8 cellular contexts compared by ENCODE assay signal in genomic region chr3:58305882-58306661, GRCh38. TPM values are rescaled to one million over a fixed set of nuclear protein-coding genes. Genes with fewer than 3 reads are reported as not detected.
DNase-seq lines count a peak whose midpoint lies in the region; ATAC-seq and TF ChIP-seq lines count a peak whose summit lies in the region.

Gene HTD2 (plus strand): TSS chr3:58306520. CDS start chr3:58317614, 11,094 bp downstream.
Gene RPP14 (plus strand): TSS chr3:58306245. CDS start chr3:58310330, 4,085 bp downstream.

- peak within 1 kb of the TSS; percentile 72 to 91 for H3K4me3 ChIP-seq in cardiac fibroblast (replicated peaks in 1 of 2; ENCODE audit: low read depth in 2 of 2, low read length in 2 of 2)
- peak within 1 kb of the TSS; percentile 92 for H3K4me3 ChIP-seq in smooth muscle cell

- H4K20me1 ChIP-seq in smooth muscle cell (ENCODE audit: low read depth): peaks cover 38% of the 10 kb centered on the region

- peak within 1 kb of the TSS; percentile 99 for H3K27ac ChIP-seq in smooth muscle cell (ENCODE audit: low read depth)

- peaks cover 44% of the 10 kb centered on the region for H3K79me2 ChIP-seq in smooth muscle cell (ENCODE audit: low read depth)

- H3K27ac Mint-ChIP-seq in WTC11: peak within 1 kb of the TSS; percentile 98

- TF ChIP-seq CTCF in AG09319 (IDR thresholded peaks at IDR 0.05; ENCODE audit: low read depth, low read length) (peak; percentile 98), WTC11 (IDR thresholded peaks at IDR 0.05) (peak; percentile 83), cardiac fibroblast (IDR thresholded peaks at IDR 0.05; ENCODE audit: low read depth, low read length) (peak; percentile 97), smooth muscle cell (IDR thresholded peaks at IDR 0.05; ENCODE audit: borderline replicate concordance, insufficient read depth, poor library complexity, severe bottlenecking) (peak; percentile 94)

- no peaks in the 10 kb centered on the region for H3K9me3 Mint-ChIP-seq in WTC11

- H3K27me3 ChIP-seq in smooth muscle cell (ENCODE audit: low read depth): peaks cover 3% of the 10 kb centered on the region

- DNase-seq in AG09319 (ENCODE audit: extremely low read depth, low read depth) (peak; percentile 89), NCI-H2227 treated with DMSO at 0.1 percent for 48 hours (lab: John Stamatoyannopoulos, UW) (peak; percentile 91), WTC11 (ENCODE audit: low spot score) (peak; percentile 97), cardiac fibroblast (ENCODE audit: low read depth in 2 of 2) (peak; percentile 98 to 99), iPS-NIHi11 (ENCODE audit: low spot score) (peak; percentile 96), smooth muscle cell (lab: John Stamatoyannopoulos, UW; ENCODE audit: unreplicated experiment) (peak; percentile 98)

- peaks cover 11% of the 10 kb centered on the region for H3K4me1 Mint-ChIP-seq in WTC11

- H3K4me1 ChIP-seq in smooth muscle cell (ENCODE audit: low read depth): peaks cover 13% of the 10 kb centered on the region

- no peaks in the 10 kb centered on the region for H3F3A ChIP-seq in smooth muscle cell (ENCODE audit: low read depth)

- peak within 1 kb of the TSS; percentile 95 for H3K4me2 ChIP-seq in smooth muscle cell

- H3K4me3 Mint-ChIP-seq in WTC11: peak within 1 kb of the TSS; percentile 95

- no peaks in the 10 kb centered on the region for H3K9me3 ChIP-seq in smooth muscle cell (replicated peaks; ENCODE audit: low read depth)

- CTCF ChIA-PET in WTC11 (lab: Charles Lee): interaction anchor here (0.6 to 3.5 kb wide), 93 partner anchors 9 to 1190 kb away, joined by 3 to 76 read pairs (median 5); partner anchors contain the start of genes ABHD6, ACOX2, DNASE1L3 and FLNB

- H3K9ac ChIP-seq in smooth muscle cell (ENCODE audit: low read depth): peak within 1 kb of the TSS; percentile 98

- peak; percentile 89 for ATAC-seq in GM18909 (IDR thresholded peaks at IDR 0.05; ENCODE audit: poor library complexity, unreplicated experiment)
- peak; percentile 88 for ATAC-seq in HG03175 (IDR thresholded peaks at IDR 0.05; ENCODE audit: unreplicated experiment)
- ATAC-seq in WTC11: peak; percentile 82

- no peaks in the 10 kb centered on the region for H3K36me3 ChIP-seq in smooth muscle cell (ENCODE audit: low read depth)

- peak within 1 kb of the TSS; percentile 89 for H2AFZ ChIP-seq in smooth muscle cell (ENCODE audit: low read depth)

- H3K36me3 Mint-ChIP-seq in WTC11: peaks cover 8% of the 10 kb centered on the region

- 6% methylated on average over 64 of the region's 71 CpGs for WGBS in smooth muscle cell (ENCODE audit: low lambda C conversion rate)

- POLR2A ChIA-PET in WTC11 (lab: Charles Lee): interaction anchor here (0.8 to 2.4 kb wide), 11 partner anchors 16 to 189 kb away, joined by 3 to 10 read pairs (median 4); partner anchors contain the start of gene KCTD6

- H3K27me3 Mint-ChIP-seq in WTC11 (ENCODE audit: low read depth): peaks cover 17% of the 10 kb centered on the region

TF ChIP-seq in WTC11, 78 proteins besides CTCF, POLR2A, EP300 and RAD21 (continues in another document):
- TF ChIP-seq ATF1 (CRISPR knock-in tag; IDR thresholded peaks at IDR 0.05) (no peak; the same call in 1 of the 2 replicates), ZNF425 (CRISPR knock-in tag; conservative IDR thresholded peaks at IDR 0.05) (no peak), IRF2 (CRISPR knock-in tag; IDR thresholded peaks at IDR 0.05; ENCODE audit: borderline replicate concordance, low read depth) (no peak), ZNF281 (CRISPR knock-in tag; IDR thresholded peaks at IDR 0.05) (peak; percentile 45; the same call in 1 of the 2 replicates), AR (CRISPR knock-in tag; IDR thresholded peaks at IDR 0.05) (no peak), SP1 (CRISPR knock-in tag; conservative IDR thresholded peaks at IDR 0.05) (peak; percentile 93), ZBTB21 (CRISPR knock-in tag; IDR thresholded peaks at IDR 0.05; ENCODE audit: borderline replicate concordance) (no peak), ZNF671 (CRISPR knock-in tag; IDR thresholded peaks at IDR 0.05) (no peak), HMGA2 (CRISPR knock-in tag; IDR thresholded peaks at IDR 0.05) (no peak), GTF2I (CRISPR knock-in tag; conservative IDR thresholded peaks at IDR 0.05) (no peak), E2F1 (CRISPR knock-in tag; IDR thresholded peaks at IDR 0.05) (no peak), FOXP1 (CRISPR knock-in tag; IDR thresholded peaks at IDR 0.05; ENCODE audit: borderline replicate concordance) (peak; percentile 59; the same call in 1 of the 2 replicates), MLX (CRISPR knock-in tag; IDR thresholded peaks at IDR 0.05) (no peak)

RNA-seq across cellular contexts. Expression of gene HTD2, which starts in this region (rescaled TPM):
- total RNA-seq in WTC11 (2021): 9.9 to 14.5 TPM (median 11.4 TPM) in 3 replicates
- total RNA-seq in smooth muscle cell: 16.9 and 19.6 TPM in 2 replicates
- polyA plus RNA-seq in smooth muscle cell: 19.4 and 19.7 TPM in 2 replicates

RNA-seq across cellular contexts. Expression of gene RPP14, which starts in this region (rescaled TPM):
- 16.7 to 17.9 TPM (median 17.0 TPM) in 3 replicates for total RNA-seq in WTC11 (2021)
- 10.4 and 17.4 TPM in 2 replicates for total RNA-seq in smooth muscle cell
- polyA plus RNA-seq in smooth muscle cell: 7.7 and 9.8 TPM in 2 replicates

Comparison
In these comparisons a context has a peak if more than half of its experiments do, and no peak if none do; other contexts are left out.
1. Peak in every context shown above with its lines: DNase-seq, ATAC-seq, H3K4me3 ChIP-seq and H3K27ac ChIP-seq.